ENCODE assay signal across 8 cellular contexts in genomic region chr14:74612346-74613021, GRCh38. TPM values are rescaled to one million over a fixed set of nuclear protein-coding genes. Genes with fewer than 3 reads are reported as not detected.
DNase-seq lines count a peak whose midpoint lies in the region; ATAC-seq lines count a peak whose summit lies in the region.

No MANE protein-coding gene starts in this region.

- peak; percentile 59 for ATAC-seq in HG02798 (IDR thresholded peaks at IDR 0.05; ENCODE audit: poor library complexity, unreplicated experiment)
- ATAC-seq in HG03025 (IDR thresholded peaks at IDR 0.05; ENCODE audit: low FRiP score, unreplicated experiment), result no peak

- DNase-seq in NCI-H2171 treated with DMSO at 0.1 percent for 48 hours (lab: John Stamatoyannopoulos, UW) (peak; percentile 74), cerebellum (ENCODE audit: low spot score) (peak; percentile 75), kidney tubule cell (ENCODE audit: low spot score) (peak; percentile 87)
- peak; percentile 68 to 77 for DNase-seq in activated CD4-positive, alpha-beta T cell treated with anti-CD3 and anti-CD28 coated beads for 24 hours (ENCODE audit: low read depth in 2 of 2)
- peak; percentile 64 to 72 (median 68) for DNase-seq in stimulated activated CD4-positive, alpha-beta T cell treated with anti-CD3 and anti-CD28 coated beads, Interleukin-1b, Interleukin-23, amount 100 ng/mL, for 24 hours (ENCODE audit: low read depth in 4 of 4, low spot score in 1 of 4)

- H3K4me3 ChIP-seq in GM08714 (ENCODE audit: low read length), result peak overlapping the region; percentile 65

RNA-seq across cellular contexts. Expression of gene LTBP2, which starts 0.4 kb away (rescaled TPM):
- total RNA-seq in cerebellum, result 0.91 TPM
